8 cellular contexts compared by ENCODE assay signal in genomic region chr6:88963139-88964090, GRCh38.
DNase-seq lines count a peak whose midpoint lies in the region; ATAC-seq, FAIRE-seq and TF ChIP-seq lines count a peak whose summit lies in the region.

RNGTT (minus strand) TSS chr6:88963618; CDS start chr6:88963409, 209 bp downstream.

- ATAC-seq in GM19025 (IDR thresholded peaks at IDR 0.05; ENCODE audit: low read depth, unreplicated experiment) (peak; percentile 98), HG03342 (IDR thresholded peaks at IDR 0.05; ENCODE audit: unreplicated experiment) (peak; percentile 98)

- peak; percentile 86 for DNase-seq in AG09309 (ENCODE audit: low read depth)
- peak; percentile 95 to 96 for DNase-seq in NCI-H446 (lab: John Stamatoyannopoulos, UW)
- DNase-seq in activated CD4-positive, CD25-positive, alpha-beta regulatory T cell treated with anti-CD3 and anti-CD28 coated beads, Interleukin-2, amount 50 U/mL, for 16 hours (ENCODE audit: low read depth, low spot score): peak; percentile 95
- DNase-seq in cerebellar cortex (ENCODE audit: low spot score): peak; percentile 99
- DNase-seq in stimulated activated CD4-positive, alpha-beta T cell treated with anti-CD3 and anti-CD28 coated beads, Interleukin-12 subunit alpha, Interleukin-12 subunit beta, amount 100 ng/mL, for 4 hours: peak; percentile 99

- peak; percentile 68 for FAIRE-seq in islet of Langerhans (lab: Jason Lieb, UNC)

- no peak for TF ChIP-seq CTCF in AG09309 (IDR thresholded peaks at IDR 0.05; ENCODE audit: control insufficient read depth, insufficient read depth, low read depth, low read length, missing control alignments)

- H3K4me3 ChIP-seq in AG09309 (ENCODE audit: control insufficient read depth, low read depth, low read length): peak within 1 kb of the TSS; percentile 99

Comparison
In these comparisons a context has a peak if more than half of its experiments do, and no peak if none do; other contexts are left out.
1. Peak in every context shown above with its lines: DNase-seq, ATAC-seq and H3K4me3 ChIP-seq.